ENCODE assay signal across 24 cellular contexts in the genomic region with DNA sequence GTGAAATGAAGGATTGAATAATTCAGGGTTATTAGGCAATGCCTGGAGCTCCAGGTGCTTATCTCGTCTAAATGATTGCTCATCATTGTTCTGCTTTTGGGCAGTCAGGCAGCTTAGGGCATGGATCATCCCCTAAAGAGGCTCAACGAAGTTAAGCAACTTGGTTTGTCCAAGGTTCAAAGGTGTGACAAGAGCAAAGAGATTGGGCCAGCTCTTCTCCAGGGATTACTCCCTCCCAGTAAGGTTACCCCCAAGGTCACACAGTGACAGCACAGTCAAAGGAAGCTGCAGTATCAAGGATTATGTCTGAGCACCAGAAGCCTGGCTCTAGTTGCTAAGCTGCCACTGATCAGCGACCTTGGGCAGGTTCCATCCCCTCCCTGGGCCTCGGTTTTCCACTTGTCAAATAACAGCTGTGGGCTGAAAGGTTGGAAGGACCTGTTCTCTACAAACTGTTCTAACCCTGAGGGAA. TPM values are rescaled to one million over a fixed set of nuclear protein-coding genes. Genes with fewer than 3 reads are reported as not detected.
DNase-seq lines count a peak whose midpoint lies in the region; ATAC-seq, FAIRE-seq and TF ChIP-seq lines count a peak whose summit lies in the region.
"Had no signal": no experiment of that assay in that cellular context is flagged by ENCODE, and none has a peak within 500 bp of the region (broad histone marks: within the 10 kb centered on the region; RNA-seq: fewer than 3 reads in every experiment).

No MANE protein-coding gene starts in this region.

- no peak overlapping the region for H3K27ac Mint-ChIP-seq in H9
- H3K27ac Mint-ChIP-seq: CD4-positive, CD25-positive, alpha-beta regulatory T cell; IgD-negative memory B cell had no signal

- H3K9me3 Mint-ChIP-seq in H9: no peaks in the 10 kb centered on the region
- H3K9me3 Mint-ChIP-seq: IgD-negative memory B cell had no signal

- FAIRE-seq in K562 (lab: Jason Lieb, UNC): no peak
- FAIRE-seq: HTR-8/SVneo had no signal

- TF ChIP-seq POLR2A in K562 (conservative IDR thresholded peaks at IDR 0.05) (no peak), right lobe of liver (IDR thresholded peaks at IDR 0.05) (no peak)

- no peaks in the 10 kb centered on the region for H3K4me1 ChIP-seq in K562 (replicated peaks in 1 of 2; ENCODE audit: control insufficient read depth in 2 of 2, insufficient read depth in 2 of 2, low read length in 2 of 2)
- peaks cover 0 to 71% (median 21%) of the 10 kb centered on the region in 4 donors for H3K4me1 ChIP-seq in right lobe of liver
- H3K4me1 ChIP-seq in H9 (ENCODE audit: insufficient read depth, low read length): peaks cover 4% of the 10 kb centered on the region; the same call in 1 of the 2 replicates
- H3K4me1 ChIP-seq in GM23248 (ENCODE audit: insufficient read depth): no peaks in the 10 kb centered on the region
- H3K4me1 ChIP-seq: BE2C, HAP-1 had no signal

- intact Hi-C loops in K562 (cut with micrococcal nuclease): no loop called here
- intact Hi-C loops in right lobe of liver (cut with DNase I): no loop called here

- peaks cover 0 to 17% (median 10%) of the 10 kb centered on the region in 3 experiments; a peak in 5 of 7 replicates for H3K36me3 Mint-ChIP-seq in H9 (ENCODE audit: insufficient read depth in 1 of 3, low read depth in 3 of 3)
- H3K36me3 Mint-ChIP-seq: IgD-negative memory B cell had no signal

- H3K4me3 Mint-ChIP-seq in H9: no peak overlapping the region
- H3K4me3 Mint-ChIP-seq: CD4-positive, CD25-positive, alpha-beta regulatory T cell had no signal

- H3K4me3 ChIP-seq in K562 (no peak overlapping the region), right lobe of liver (peak overlapping the region in 2 of 3 donors; percentile 55 to 98), GM23248 (no peak overlapping the region)
- H3K4me3 ChIP-seq: HAP-1, MG63 had no signal

- H3K4me2 ChIP-seq in K562 (ENCODE audit: insufficient read depth, low read length) (no peak overlapping the region), H9 (ENCODE audit: insufficient read depth, insufficient read length, low read length) (no peak overlapping the region), GM23248 (ENCODE audit: unreplicated experiment) (no peak overlapping the region)

- TF ChIP-seq RAD21 in K562 (CRISPR knock-in tag; conservative IDR thresholded peaks at IDR 0.05 in 1 of 2, IDR thresholded peaks at IDR 0.05 in 1 of 2): no peak

- H3K4me1 Mint-ChIP-seq in H9: peaks cover 44 to 45% of the 10 kb centered on the region in 2 experiments

- H2BK12ac ChIP-seq in H9 (ENCODE audit: insufficient read length, low read depth, low read length): no peak overlapping the region

- TF ChIP-seq CTCF in RWPE1 (conservative IDR thresholded peaks at IDR 0.05; ENCODE audit: low read depth): no peak
- TF ChIP-seq CTCF in K562 (IDR thresholded peaks at IDR 0.05 in 2 of 3, conservative IDR thresholded peaks at IDR 0.05 in 1 of 3; ENCODE audit: insufficient read depth in 2 of 3, low read depth in 1 of 3, low read length in 3 of 3): no peak
- TF ChIP-seq CTCF in right lobe of liver (IDR thresholded peaks at IDR 0.05): no peak
- TF ChIP-seq CTCF in H9 (conservative IDR thresholded peaks at IDR 0.05): no peak

- no peak overlapping the region for H2AK5ac ChIP-seq in H9 (ENCODE audit: insufficient read length, low read length)

- no peak overlapping the region for H4K5ac ChIP-seq in H9 (ENCODE audit: insufficient read length, low read depth, low read length)

- H3T11ph ChIP-seq in H9 (ENCODE audit: low read length): no peak overlapping the region

- WGBS in K562 (ENCODE audit: insufficient coverage, low coverage, missing lambda C conversion rate): 0% methylated on average over 4 of the region's 4 CpGs
- 8% methylated on average over 4 of the region's 4 CpGs for WGBS in right lobe of liver (ENCODE audit: insufficient coverage, low coverage, low lambda C conversion rate, missing lambda C conversion rate)
- no CpG with 5 or more reads among the region's 4 CpGs for WGBS in H9 (ENCODE audit: extremely low coverage, insufficient read length, low lambda C conversion rate)
- 57 to 61% methylated on average over 4 of the region's 4 CpGs for WGBS in GM23248 (ENCODE audit: low coverage in 1 of 2, low lambda C conversion rate in 2 of 2, missing lambda C conversion rate in 2 of 2), 2 experiments

- H3K18ac ChIP-seq in H9 (ENCODE audit: insufficient read length, low read depth, low read length): no peak overlapping the region

- TF ChIP-seq EP300 in K562 (IDR thresholded peaks at IDR 0.05; ENCODE audit: low read length): no peak

- DNase-seq in HuH-7 (ENCODE audit: low spot score): peak; percentile 43
- peak; percentile 58 for DNase-seq in RWPE1 (ENCODE audit: low spot score)
- DNase-seq in K562 (ENCODE audit: extremely low read depth in 1 of 4, low spot score in 3 of 4): no peak
- peak in 2 of 3 donors; percentile 83 to 90 for DNase-seq in right lobe of liver
- no peak for DNase-seq in H9
- no peak for DNase-seq in GM23248
- DNase-seq: BE2C; CD4-positive, CD25-positive, alpha-beta regulatory T cell; DMS 273 treated with DMSO at 0.1 percent for 48 hours; DMS79 treated with DMSO at 0.1 percent for 48 hours; Kasumi-1; MG63; NCI-H1417; NCI-H1694 treated with DMSO at 0.1 percent for 48 hours; NCI-H2081 treated with DMSO at 0.1 percent for 48 hours; NCI-H2171 treated with DMSO at 0.1 percent for 48 hours; NCI-H524 treated with DMSO at 0.1 percent for 48 hours; PC-3 had no signal

- H3K27me3 Mint-ChIP-seq in H9 (ENCODE audit: low read depth): peaks cover 21% of the 10 kb centered on the region

- no peak overlapping the region for H3K23ac ChIP-seq in H9 (ENCODE audit: insufficient read length, low read depth, low read length)

- no peak overlapping the region for H2BK20ac ChIP-seq in H9 (ENCODE audit: low read depth, low read length, poor library complexity, severe bottlenecking)

- BruUV-seq in K562 (replicated peaks; lab: Mats Ljungman, UMichigan): no TSS peak

- H4K20me1 ChIP-seq in K562 (replicated peaks; ENCODE audit: control insufficient read depth, insufficient read depth, low read length) (peaks cover 13% of the 10 kb centered on the region), H9 (ENCODE audit: control insufficient read depth, insufficient read depth, insufficient read length) (no peaks in the 10 kb centered on the region), GM23248 (ENCODE audit: insufficient read depth) (no peaks in the 10 kb centered on the region)

- no peaks in the 10 kb centered on the region for H3K23me2 ChIP-seq in H9 (ENCODE audit: insufficient read length, low read depth, low read length, poor library complexity, severe bottlenecking)

- no peak overlapping the region for H2AFZ ChIP-seq in K562 (ENCODE audit: low read depth, low read length)
- no peak overlapping the region for H2AFZ ChIP-seq in H9 (ENCODE audit: low read length)
- no peak overlapping the region for H2AFZ ChIP-seq in GM23248

- ATAC-seq in K562 (no peak), right lobe of liver (peak; percentile 46 to 70 (median 62)), GM18517 (IDR thresholded peaks at IDR 0.05; ENCODE audit: unreplicated experiment) (no peak)
- ATAC-seq: PC-3, SK-N-SH treated with all-trans-retinoic acid at 6 μM for 48 hours had no signal

- H2BK15ac ChIP-seq in H9 (ENCODE audit: low read depth, low read length): no peak overlapping the region

- no peak overlapping the region for H4K8ac ChIP-seq in H9 (replicated peaks; ENCODE audit: insufficient read length, low read depth, low read length)

- H3K27ac ChIP-seq in RWPE1 (no peak overlapping the region), K562 (ENCODE audit: extremely low read depth, low read depth, low read length) (no peak overlapping the region), right lobe of liver (peak overlapping the region in 2 of 3 donors; percentile 73 to 80), H9 (ENCODE audit: insufficient read length, low read depth, low read length) (no peak overlapping the region), GM23248 (no peak overlapping the region)

- H3K9me3 ChIP-seq in K562 (replicated peaks; ENCODE audit: control insufficient read depth, insufficient read depth, low read depth, low read length) (no peaks in the 10 kb centered on the region), right lobe of liver (no peaks in the 10 kb centered on the region), H9 (ENCODE audit: control insufficient read depth, low read depth, low read length) (no peaks in the 10 kb centered on the region), GM23248 (ENCODE audit: low read depth) (no peaks in the 10 kb centered on the region)
- H3K9me3 ChIP-seq: BE2C, HAP-1, MG63 had no signal

- H3K56ac ChIP-seq in H9 (ENCODE audit: insufficient read length, low read depth, low read length): no peak overlapping the region

- H3K79me1 ChIP-seq in H9 (ENCODE audit: insufficient read depth, low read depth, low read length, poor library complexity, severe bottlenecking): no peaks in the 10 kb centered on the region

- no peaks in the 10 kb centered on the region for H3K9me2 ChIP-seq in GM23248 (ENCODE audit: insufficient read depth)

- CTCF ChIA-PET in RWPE1 (lab: Yijun Ruan, JAX) (interaction anchor here (0.6 to 2.6 kb wide), 5 partner anchors 11 to 372 kb away, joined by 3 to 10 read pairs (median 3); no protein-coding TSS in a partner anchor), K562 (lab: Yijun Ruan, JAX; ENCODE audit: low intra/inter-chr PET ratio) (no interaction called here)

- H3K9ac ChIP-seq in K562 (ENCODE audit: insufficient read depth in 1 of 2, low read depth in 2 of 2, low read length in 2 of 2): no peak overlapping the region
- no peak overlapping the region for H3K9ac ChIP-seq in H9 (ENCODE audit: extremely low read depth, insufficient read length, low read length)
- H3K9ac ChIP-seq in GM23248: no peak overlapping the region

- H3K36me3 ChIP-seq in K562 (ENCODE audit: control insufficient read depth, insufficient read depth, low read length) (no peaks in the 10 kb centered on the region), right lobe of liver (peaks cover 0 to 19% (median 9%) of the 10 kb centered on the region in 4 donors), GM23248 (ENCODE audit: low read depth) (no peaks in the 10 kb centered on the region)
- H3K36me3 ChIP-seq: BE2C, HAP-1, MG63 had no signal

- H3K9me1 ChIP-seq in K562 (ENCODE audit: control insufficient read depth, insufficient read depth, low read length): no peaks in the 10 kb centered on the region

- no peak overlapping the region for H2BK120ac ChIP-seq in H9 (ENCODE audit: low read depth, low read length, poor library complexity, severe bottlenecking)

- no peak overlapping the region for H3K4ac ChIP-seq in H9 (ENCODE audit: low read depth, low read length)

- in situ Hi-C loops in K562 (cut with MboI): no loop called here
- in situ Hi-C loops in GM23248 (cut with MboI): no loop called here

- POLR2A ChIA-PET in RWPE1 (lab: Yijun Ruan, JAX; ENCODE audit: low non-redundant PET) (no interaction called here), K562 (lab: Yijun Ruan, JAX) (no interaction called here)

- no peaks in the 10 kb centered on the region for H3F3A ChIP-seq in GM23248 (ENCODE audit: insufficient read depth)

- H3K27me3 ChIP-seq in K562 (ENCODE audit: control insufficient read depth in 2 of 2, insufficient read depth in 2 of 2, low read length in 2 of 2): peaks cover 17 to 42% of the 10 kb centered on the region in 2 experiments; a peak in 4 of 5 replicates
- H3K27me3 ChIP-seq in right lobe of liver: no peaks in the 10 kb centered on the region
- no peaks in the 10 kb centered on the region for H3K27me3 ChIP-seq in H9 (ENCODE audit: insufficient read depth, low read length)
- no peaks in the 10 kb centered on the region for H3K27me3 ChIP-seq in GM23248 (replicated peaks; ENCODE audit: insufficient read depth)
- H3K27me3 ChIP-seq: BE2C, MG63 had no signal

- H3K14ac ChIP-seq in H9 (ENCODE audit: insufficient read depth, low read length): no peak overlapping the region

- H2BK5ac ChIP-seq in H9 (ENCODE audit: insufficient read length, low read length): no peak overlapping the region

- no peaks in the 10 kb centered on the region for H3K79me2 ChIP-seq in K562 (ENCODE audit: control insufficient read depth, insufficient read depth, low read length)
- no peaks in the 10 kb centered on the region for H3K79me2 ChIP-seq in H9 (ENCODE audit: insufficient read depth, low read length)
- no peaks in the 10 kb centered on the region for H3K79me2 ChIP-seq in GM23248 (ENCODE audit: insufficient read depth)

- no peak overlapping the region for H4K91ac ChIP-seq in H9 (ENCODE audit: insufficient read length, low read depth, low read length)

RNA-seq across cellular contexts. Expression of gene ETNK2, which starts 6.8 kb away (rescaled TPM):
- total RNA-seq in K562 (2011; cell fraction: chromatin; rRNA removed; ENCODE audit: low replicate concordance): not detected in 2 replicates
- 0.17 TPM in 1 of 2 replicates, not detected in the other for total RNA-seq in K562 (2011; cell fraction: nucleolus; rRNA removed)
- not detected in 2 replicates for total RNA-seq in K562 (2011; cell fraction: nucleoplasm; rRNA removed)
- total RNA-seq in K562 (2014; rRNA removed) (0.05 TPM in 1 of 2 replicates, not detected in the other), K562 (2014; rRNA removed; fragmentation: Illumina TruSeq; extraction: Trizol) (not detected in 2 replicates), K562 (2015; rRNA removed; fragmentation: Illumina TruSeq; extraction: Trizol) (not detected in 2 replicates), K562 (2021) (0.13 TPM in 2 replicates), right lobe of liver (100 to 1,000 TPM in 3 of 6 experiments, 10 to 100 TPM in 3; 30.9 to 231 (median 98.9) TPM), H9 (2021) (17.6 and 18.6 TPM in 2 replicates)
- polyA plus RNA-seq in K562 (2011; rRNA removed) (0.38 and 0.51 TPM in 2 replicates), K562 (2014; fragmentation: Illumina TruSeq; extraction: Trizol) (0.16 and 0.30 TPM in 2 replicates), K562 (2014; fragmentation: Nextera tagmentation; extraction: Ambion mirVana) (not detected), K562 (2014; rRNA removed) (0.03 TPM in 1 of 2 replicates, not detected in the other), GM23248 (2016; fragmentation: Nextera tagmentation; extraction: Ambion mirVana) (5.0 and 5.2 TPM in 2 replicates)
- 0.44 and 0.58 TPM in 2 replicates for polyA plus RNA-seq in K562 (2011; cell fraction: cytosol; rRNA removed)
- 0.41 and 0.48 TPM in 2 replicates for polyA plus RNA-seq in K562 (2011; cell fraction: nucleus; rRNA removed)
- 0.04 and 0.08 TPM in 2 replicates for polyA plus RNA-seq in K562 (2012)
- 0.21 and 0.28 TPM in 2 replicates for polyA minus RNA-seq in K562 (2011; rRNA and poly(A)+ RNA removed)
- polyA minus RNA-seq in K562 (2011; cell fraction: cytosol; rRNA and poly(A)+ RNA removed): 0.57 TPM in 1 of 2 replicates, not detected in the other
- 0.13 TPM in 1 of 2 replicates, not detected in the other for polyA minus RNA-seq in K562 (2011; cell fraction: nucleus; rRNA and poly(A)+ RNA removed)
- 4.2 and 6.1 TPM in 2 replicates for total RNA-seq in GM23248 (2014; rRNA removed; shearing (Covaris generic))

RNA-seq across cellular contexts. Expression of gene REN, which starts 21.1 kb away (rescaled TPM):
- total RNA-seq in K562 (2011; cell fraction: chromatin; rRNA removed; ENCODE audit: low replicate concordance): 0.58 and 3.3 TPM in 2 replicates
- total RNA-seq in K562 (2011; cell fraction: nucleolus; rRNA removed): 1.8 and 3.0 TPM in 2 replicates
- 2.1 TPM in 1 of 2 replicates, not detected in the other for total RNA-seq in K562 (2011; cell fraction: nucleoplasm; rRNA removed)
- total RNA-seq in K562 (2014; rRNA removed) (2.7 and 3.6 TPM in 2 replicates), K562 (2014; rRNA removed; fragmentation: Illumina TruSeq; extraction: Trizol) (1.3 and 1.7 TPM in 2 replicates), K562 (2015; rRNA removed; fragmentation: Illumina TruSeq; extraction: Trizol) (8.6 and 9.9 TPM in 2 replicates), K562 (2021) (1.7 and 1.9 TPM in 2 replicates), right lobe of liver (under 1 TPM in 5 of 6 experiments, not detected in 1; 0.25 to 0.44 (median 0.27) TPM), H9 (2021) (not detected in 2 replicates)
- polyA plus RNA-seq in K562 (2011; rRNA removed) (0.73 and 5.8 TPM in 2 replicates), K562 (2014; fragmentation: Illumina TruSeq; extraction: Trizol) (2.9 and 3.1 TPM in 2 replicates), K562 (2014; fragmentation: Nextera tagmentation; extraction: Ambion mirVana) (1 to 10 TPM; 3.1 to 3.9 TPM), K562 (2014; rRNA removed) (1.9 and 2.0 TPM in 2 replicates), GM23248 (2016; fragmentation: Nextera tagmentation; extraction: Ambion mirVana) (not detected in 2 replicates)
- 0.87 and 14.1 TPM in 2 replicates for polyA plus RNA-seq in K562 (2011; cell fraction: cytosol; rRNA removed)
- polyA plus RNA-seq in K562 (2011; cell fraction: nucleus; rRNA removed): 1.0 and 19.2 TPM in 2 replicates
- polyA plus RNA-seq in K562 (2012): 5.2 and 6.4 TPM in 2 replicates
- 0.51 and 7.6 TPM in 2 replicates for polyA minus RNA-seq in K562 (2011; rRNA and poly(A)+ RNA removed)
- polyA minus RNA-seq in K562 (2011; cell fraction: cytosol; rRNA and poly(A)+ RNA removed): 3.8 TPM in 1 of 2 replicates, not detected in the other
- polyA minus RNA-seq in K562 (2011; cell fraction: nucleus; rRNA and poly(A)+ RNA removed): 0.44 and 1.3 TPM in 2 replicates
- total RNA-seq in GM23248 (2014; rRNA removed; shearing (Covaris generic)): not detected in 2 replicates
- total RNA-seq: A673; CD4-positive, CD25-positive, alpha-beta regulatory T cell had no signal
- polyA plus RNA-seq: CD4-positive, CD25-positive, alpha-beta regulatory T cell; IgD-negative memory B cell had no signal

RNA-seq across cellular contexts. Expression of gene KISS1, which starts 51.2 kb away (rescaled TPM):
- total RNA-seq in K562 (2011; cell fraction: chromatin; rRNA removed; ENCODE audit: low replicate concordance): not detected in 2 replicates
- total RNA-seq in K562 (2011; cell fraction: nucleolus; rRNA removed): not detected in 2 replicates
- total RNA-seq in K562 (2011; cell fraction: nucleoplasm; rRNA removed): not detected in 2 replicates
- total RNA-seq in K562 (2014; rRNA removed) (not detected in 2 replicates), K562 (2014; rRNA removed; fragmentation: Illumina TruSeq; extraction: Trizol) (not detected in 2 replicates), K562 (2015; rRNA removed; fragmentation: Illumina TruSeq; extraction: Trizol) (not detected in 2 replicates), K562 (2021) (not detected in 2 replicates), right lobe of liver (1 to 10 TPM in 1 of 6 experiments, under 1 TPM in 2, not detected in 3; 0.51 to 1.1 (median 0.72) TPM), H9 (2021) (0.59 and 0.68 TPM in 2 replicates)
- polyA plus RNA-seq in K562 (2011; rRNA removed) (0.31 TPM in 1 of 2 replicates, not detected in the other), K562 (2014; fragmentation: Illumina TruSeq; extraction: Trizol) (not detected in 2 replicates), K562 (2014; fragmentation: Nextera tagmentation; extraction: Ambion mirVana) (not detected), K562 (2014; rRNA removed) (not detected in 2 replicates), GM23248 (2016; fragmentation: Nextera tagmentation; extraction: Ambion mirVana) (not detected in 2 replicates)
- polyA plus RNA-seq in K562 (2011; cell fraction: cytosol; rRNA removed): 0.58 TPM in 1 of 2 replicates, not detected in the other
- polyA plus RNA-seq in K562 (2011; cell fraction: nucleus; rRNA removed): not detected in 2 replicates
- polyA plus RNA-seq in K562 (2012): not detected in 2 replicates
- polyA minus RNA-seq in K562 (2011; rRNA and poly(A)+ RNA removed): not detected in 2 replicates
- not detected in 2 replicates for polyA minus RNA-seq in K562 (2011; cell fraction: cytosol; rRNA and poly(A)+ RNA removed)
- not detected in 2 replicates for polyA minus RNA-seq in K562 (2011; cell fraction: nucleus; rRNA and poly(A)+ RNA removed)
- total RNA-seq in GM23248 (2014; rRNA removed; shearing (Covaris generic)): not detected in 2 replicates
- total RNA-seq: A673 had no signal
- polyA plus RNA-seq: CD4-positive, CD25-positive, alpha-beta regulatory T cell; IgD-negative memory B cell had no signal

Comparison
In these comparisons a context has a peak if more than half of its experiments do, and no peak if none do; other contexts are left out.
1. DNase-seq: peak in HuH-7 (single experiment), RWPE1 (single experiment) and right lobe of liver (2 of 3); none in K562 (0 of 4), H9 (single experiment) and GM23248 (single experiment).
2. H3K27ac ChIP-seq: peak in right lobe of liver (2 of 3); none in RWPE1 (single experiment), K562 (single experiment), H9 (single experiment) and GM23248 (single experiment).
3. ATAC-seq: peak in right lobe of liver (4 of 4); none in K562 (single experiment) and GM18517 (single experiment).
4. H3K4me3 ChIP-seq: peak in right lobe of liver (2 of 3); none in K562 (single experiment) and GM23248 (single experiment).